ENCODE assay signal across 1 cellular context in genomic region chr1:220516014-220516721, GRCh38.
TF ChIP-seq lines count a peak whose summit lies in the region.

No MANE protein-coding gene starts in this region.

TF ChIP-seq in HepG2, 621 proteins besides CTCF, POLR2A, EP300 and RAD21:
- TF ChIP-seq, protein P1, sequence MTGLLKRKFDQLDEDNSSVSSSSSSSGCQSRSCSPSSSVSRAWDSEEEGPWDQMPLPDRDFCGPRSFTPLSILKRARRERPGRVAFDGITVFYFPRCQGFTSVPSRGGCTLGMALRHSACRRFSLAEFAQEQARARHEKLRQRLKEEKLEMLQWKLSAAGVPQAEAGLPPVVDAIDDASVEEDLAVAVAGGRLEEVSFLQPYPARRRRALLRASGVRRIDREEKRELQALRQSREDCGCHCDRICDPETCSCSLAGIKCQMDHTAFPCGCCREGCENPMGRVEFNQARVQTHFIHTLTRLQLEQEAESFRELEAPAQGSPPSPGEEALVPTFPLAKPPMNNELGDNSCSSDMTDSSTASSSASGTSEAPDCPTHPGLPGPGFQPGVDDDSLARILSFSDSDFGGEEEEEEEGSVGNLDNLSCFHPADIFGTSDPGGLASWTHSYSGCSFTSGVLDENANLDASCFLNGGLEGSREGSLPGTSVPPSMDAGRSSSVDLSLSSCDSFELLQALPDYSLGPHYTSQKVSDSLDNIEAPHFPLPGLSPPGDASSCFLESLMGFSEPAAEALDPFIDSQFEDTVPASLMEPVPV (CRISPR knock-in tag; IDR thresholded peaks at IDR 0.05): no peak
- TF ChIP-seq ZC3H4 (CRISPR knock-in tag; IDR thresholded peaks at IDR 0.05; ENCODE audit: borderline replicate concordance) (no peak), IRF9 (CRISPR knock-in tag; IDR thresholded peaks at IDR 0.05; ENCODE audit: borderline replicate concordance) (no peak), SOX6 (IDR thresholded peaks at IDR 0.05) (no peak), SOX6 (CRISPR knock-in tag; IDR thresholded peaks at IDR 0.05) (no peak), DPF2 (CRISPR knock-in tag; IDR thresholded peaks at IDR 0.05; ENCODE audit: borderline replicate concordance, low read depth) (no peak), ZNF143 (CRISPR knock-in tag; IDR thresholded peaks at IDR 0.05) (no peak), DDIT3 (CRISPR knock-in tag; IDR thresholded peaks at IDR 0.05) (no peak), ZSCAN20 (CRISPR knock-in tag; IDR thresholded peaks at IDR 0.05; ENCODE audit: borderline replicate concordance) (no peak), ZBTB8A (CRISPR knock-in tag; IDR thresholded peaks at IDR 0.05; ENCODE audit: borderline replicate concordance, low read depth) (no peak), NRL (CRISPR knock-in tag; IDR thresholded peaks at IDR 0.05; ENCODE audit: borderline replicate concordance) (no peak), CAMTA2 (CRISPR knock-in tag; IDR thresholded peaks at IDR 0.05; ENCODE audit: borderline replicate concordance) (no peak), RFX5 (IDR thresholded peaks at IDR 0.05; ENCODE audit: low read depth, low read length) (no peak), ETV5 (CRISPR knock-in tag; IDR thresholded peaks at IDR 0.05; ENCODE audit: borderline replicate concordance) (no peak), SIX4 (CRISPR knock-in tag; IDR thresholded peaks at IDR 0.05) (no peak), ZNF232 (CRISPR knock-in tag; IDR thresholded peaks at IDR 0.05; ENCODE audit: borderline replicate concordance) (no peak), ZNF441 (CRISPR knock-in tag; IDR thresholded peaks at IDR 0.05; ENCODE audit: borderline replicate concordance) (no peak), TAF1 (CRISPR knock-in tag; IDR thresholded peaks at IDR 0.05) (no peak), ZNF383 (CRISPR knock-in tag; IDR thresholded peaks at IDR 0.05; ENCODE audit: borderline replicate concordance) (no peak), MAFK (conservative IDR thresholded peaks at IDR 0.05 in 1 of 2, IDR thresholded peaks at IDR 0.05 in 1 of 2; ENCODE audit: low read length in 2 of 2) (no peak)
